In genomic region chr5:53052499-53052898, GRCh38 we compare ENCODE assay signal across 30 cellular contexts.
"Had no signal": no experiment of that assay in that cellular context is flagged by ENCODE, and none has a peak within 500 bp of the region (broad histone marks: within the 10 kb centered on the region; RNA-seq: fewer than 3 reads in every experiment).

No MANE protein-coding gene starts in this region.

- FAIRE-seq: frontal cortex, TTC549, urothelium cell line had no signal

- H3K4me1 ChIP-seq: adrenal gland, colonic mucosa, lower lobe of right lung, spleen, tibial nerve had no signal

- H3K9me3 Mint-ChIP-seq: activated CD8-positive, alpha-beta T cell treated with anti-CD3 and anti-CD28 coated beads for 36 hours; activated naive CD4-positive, alpha-beta T cell treated with anti-CD3 and anti-CD28 coated beads, Interleukin-2, amount 50 U/mL, for 72 hours; activated T-cell treated with anti-CD3 and anti-CD28 coated beads, Interleukin-2, amount 50 U/mL, for 72 hours; brain; effector memory CD8-positive, alpha-beta T cell; natural killer cell; neural progenitor cell; T-helper 1 cell treated with Interleukin-12 subunit alpha and Interleukin-12 subunit beta and Interleukin-4 antibody, amounts not matched to agents 30 μg/mL and 1 μg/mL, for 36 hours had no signal

- H3K36me3 Mint-ChIP-seq: brain, natural killer cell, neural progenitor cell had no signal

- H3K27ac Mint-ChIP-seq: activated CD8-positive, alpha-beta T cell treated with anti-CD3 and anti-CD28 coated beads for 36 hours; activated naive CD4-positive, alpha-beta T cell treated with anti-CD3 and anti-CD28 coated beads, Interleukin-2, amount 50 U/mL, for 72 hours; activated T-cell treated with anti-CD3 and anti-CD28 coated beads, Interleukin-2, amount 50 U/mL, for 72 hours; brain; effector memory CD8-positive, alpha-beta T cell; natural killer cell; neural progenitor cell; T-helper 1 cell treated with Interleukin-12 subunit alpha and Interleukin-12 subunit beta and Interleukin-4 antibody, amounts not matched to agents 30 μg/mL and 1 μg/mL, for 36 hours had no signal

- H3K27ac ChIP-seq: adrenal gland, cardiac muscle cell, colonic mucosa, lower lobe of right lung, neural progenitor cell, spleen, tibial nerve, WERI-Rb-1 had no signal

- H3K4me1 Mint-ChIP-seq: brain, natural killer cell, neural progenitor cell had no signal

- H3K9me3 ChIP-seq: adrenal gland, colonic mucosa, lower lobe of right lung, spleen, tibial nerve had no signal

- DNase-seq: activated CD4-positive, alpha-beta T cell treated with anti-CD3 and anti-CD28 coated beads for 48 hours; activated CD8-positive, alpha-beta T cell treated with anti-CD3 and anti-CD28 coated beads for 36 hours; activated naive CD4-positive, alpha-beta T cell; activated T-cell treated with anti-CD3 and anti-CD28 coated beads for 4 hours; activated T-cell treated with anti-CD3 and anti-CD28 coated beads, Interleukin-2, amount 50 U/mL, for 72 hours; adrenal gland; aorta; cerebellar nuclear complex; colonic mucosa; effector memory CD8-positive, alpha-beta T cell; erythroblast; kidney glomerular epithelial cell; lower lobe of right lung; mesenchymal stem cell; natural killer cell; occipital lobe; right cardiac atrium; spleen; stimulated activated naive CD4-positive, alpha-beta T cell; T-helper 9 cell; WERI-Rb-1 had no signal

- H3K27me3 ChIP-seq: adrenal gland, cardiac muscle cell, colonic mucosa, neural progenitor cell, spleen, tibial nerve had no signal

- H3K9ac ChIP-seq: neural progenitor cell had no signal

- H3K36me3 ChIP-seq: cardiac muscle cell, colonic mucosa, neural progenitor cell, WERI-Rb-1 had no signal

- H3K27me3 Mint-ChIP-seq: brain had no signal

- H3K4me3 ChIP-seq: adrenal gland, cardiac muscle cell, colonic mucosa, lower lobe of right lung, neural progenitor cell, spleen, tibial nerve had no signal

- H3K4me3 Mint-ChIP-seq: activated CD8-positive, alpha-beta T cell treated with anti-CD3 and anti-CD28 coated beads for 36 hours; activated T-cell treated with anti-CD3 and anti-CD28 coated beads, Interleukin-2, amount 50 U/mL, for 72 hours; brain; effector memory CD8-positive, alpha-beta T cell; natural killer cell; neural progenitor cell; T-helper 1 cell treated with Interleukin-12 subunit alpha and Interleukin-12 subunit beta and Interleukin-4 antibody, amounts not matched to agents 30 μg/mL and 1 μg/mL, for 36 hours had no signal
